Comparison of ENCODE assay signal across 1 cellular context in the genomic region with DNA sequence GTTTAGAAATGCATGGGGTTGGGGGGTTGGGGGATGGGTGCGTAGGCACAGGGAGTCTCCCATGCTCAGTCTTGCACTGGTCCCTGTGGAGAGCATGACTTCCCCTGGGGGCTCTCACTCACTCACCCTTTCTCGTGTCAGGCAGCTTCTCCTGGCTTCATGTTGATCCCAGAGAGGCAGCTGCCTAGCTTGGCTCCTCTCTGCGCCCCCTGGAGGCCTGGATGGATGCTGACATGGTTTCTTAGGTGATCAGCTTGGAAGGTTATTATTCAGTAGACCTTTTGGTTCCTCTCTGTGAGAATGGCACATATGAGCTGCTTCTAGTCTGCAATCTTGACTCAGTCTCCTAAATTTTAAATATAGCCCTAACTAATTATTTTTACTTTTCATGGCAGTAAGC.
TF ChIP-seq lines count a peak whose summit lies in the region.

No MANE protein-coding gene starts in this region.

TF ChIP-seq in GM23338, 12 proteins besides CTCF, POLR2A, EP300 and RAD21 (continued from another document):
- TF ChIP-seq, protein P1, sequence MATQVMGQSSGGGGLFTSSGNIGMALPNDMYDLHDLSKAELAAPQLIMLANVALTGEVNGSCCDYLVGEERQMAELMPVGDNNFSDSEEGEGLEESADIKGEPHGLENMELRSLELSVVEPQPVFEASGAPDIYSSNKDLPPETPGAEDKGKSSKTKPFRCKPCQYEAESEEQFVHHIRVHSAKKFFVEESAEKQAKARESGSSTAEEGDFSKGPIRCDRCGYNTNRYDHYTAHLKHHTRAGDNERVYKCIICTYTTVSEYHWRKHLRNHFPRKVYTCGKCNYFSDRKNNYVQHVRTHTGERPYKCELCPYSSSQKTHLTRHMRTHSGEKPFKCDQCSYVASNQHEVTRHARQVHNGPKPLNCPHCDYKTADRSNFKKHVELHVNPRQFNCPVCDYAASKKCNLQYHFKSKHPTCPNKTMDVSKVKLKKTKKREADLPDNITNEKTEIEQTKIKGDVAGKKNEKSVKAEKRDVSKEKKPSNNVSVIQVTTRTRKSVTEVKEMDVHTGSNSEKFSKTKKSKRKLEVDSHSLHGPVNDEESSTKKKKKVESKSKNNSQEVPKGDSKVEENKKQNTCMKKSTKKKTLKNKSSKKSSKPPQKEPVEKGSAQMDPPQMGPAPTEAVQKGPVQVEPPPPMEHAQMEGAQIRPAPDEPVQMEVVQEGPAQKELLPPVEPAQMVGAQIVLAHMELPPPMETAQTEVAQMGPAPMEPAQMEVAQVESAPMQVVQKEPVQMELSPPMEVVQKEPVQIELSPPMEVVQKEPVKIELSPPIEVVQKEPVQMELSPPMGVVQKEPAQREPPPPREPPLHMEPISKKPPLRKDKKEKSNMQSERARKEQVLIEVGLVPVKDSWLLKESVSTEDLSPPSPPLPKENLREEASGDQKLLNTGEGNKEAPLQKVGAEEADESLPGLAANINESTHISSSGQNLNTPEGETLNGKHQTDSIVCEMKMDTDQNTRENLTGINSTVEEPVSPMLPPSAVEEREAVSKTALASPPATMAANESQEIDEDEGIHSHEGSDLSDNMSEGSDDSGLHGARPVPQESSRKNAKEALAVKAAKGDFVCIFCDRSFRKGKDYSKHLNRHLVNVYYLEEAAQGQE (IDR thresholded peaks at IDR 0.05; ENCODE audit: unreplicated experiment) = no peak
- TF ChIP-seq EZH2 (IDR thresholded peaks at IDR 0.05; ENCODE audit: low read depth, unreplicated experiment) (no peak), EZH2phosphoT487 (IDR thresholded peaks at IDR 0.05; ENCODE audit: unreplicated experiment) (no peak), STAT1 (IDR thresholded peaks at IDR 0.05; ENCODE audit: unreplicated experiment) (no peak)
